Comparison of ENCODE assay signal across 2 cellular contexts in the genomic region with DNA sequence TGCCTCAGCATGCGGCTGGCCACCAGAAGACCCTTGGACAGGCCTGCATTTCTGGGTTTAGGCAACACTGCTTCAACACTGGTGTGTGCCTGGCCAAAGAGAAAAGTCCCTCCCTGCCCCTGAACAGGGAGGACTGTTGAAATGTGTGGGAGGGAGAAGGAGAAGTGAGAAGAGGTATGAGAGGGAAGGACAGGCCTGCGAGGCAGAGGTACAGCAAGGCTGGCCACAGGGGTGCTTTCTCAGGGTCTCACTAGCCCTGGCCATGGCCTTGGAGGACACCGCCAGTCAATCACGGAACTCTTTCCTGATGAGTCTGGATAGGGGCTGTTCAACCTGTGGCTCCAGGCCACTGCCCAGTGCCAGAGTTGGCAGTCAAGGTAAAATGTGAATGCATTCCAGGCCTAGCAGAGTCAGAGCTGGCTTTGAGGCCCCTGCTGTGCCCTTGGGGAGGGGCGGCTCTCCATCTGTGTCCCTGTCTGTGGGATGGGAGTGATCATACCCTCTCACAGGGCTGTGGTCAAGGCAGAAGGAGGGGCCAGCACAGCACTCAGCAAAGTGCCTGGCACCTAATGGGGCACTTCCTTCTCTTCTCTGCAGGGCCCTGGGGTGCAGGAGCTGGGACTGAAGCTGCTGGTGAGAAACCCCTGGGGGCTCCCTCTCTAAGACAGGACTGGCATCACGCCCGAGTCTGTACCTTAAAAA.
TF ChIP-seq lines count a peak whose summit lies in the region.

No MANE protein-coding gene starts in this region.

TF ChIP-seq in HepG2, 621 proteins besides CTCF, POLR2A, EP300 and RAD21:
- TF ChIP-seq, protein P1, sequence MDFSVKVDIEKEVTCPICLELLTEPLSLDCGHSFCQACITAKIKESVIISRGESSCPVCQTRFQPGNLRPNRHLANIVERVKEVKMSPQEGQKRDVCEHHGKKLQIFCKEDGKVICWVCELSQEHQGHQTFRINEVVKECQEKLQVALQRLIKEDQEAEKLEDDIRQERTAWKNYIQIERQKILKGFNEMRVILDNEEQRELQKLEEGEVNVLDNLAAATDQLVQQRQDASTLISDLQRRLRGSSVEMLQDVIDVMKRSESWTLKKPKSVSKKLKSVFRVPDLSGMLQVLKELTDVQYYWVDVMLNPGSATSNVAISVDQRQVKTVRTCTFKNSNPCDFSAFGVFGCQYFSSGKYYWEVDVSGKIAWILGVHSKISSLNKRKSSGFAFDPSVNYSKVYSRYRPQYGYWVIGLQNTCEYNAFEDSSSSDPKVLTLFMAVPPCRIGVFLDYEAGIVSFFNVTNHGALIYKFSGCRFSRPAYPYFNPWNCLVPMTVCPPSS (IDR thresholded peaks at IDR 0.05): no peak
- peak; percentile 50 for TF ChIP-seq AGO2 (optimal IDR thresholded peaks at IDR 0.05; ENCODE audit: low read depth, low read length)
- TF ChIP-seq KLF9 (CRISPR knock-in tag; IDR thresholded peaks at IDR 0.05; ENCODE audit: low read depth): no peak
- TF ChIP-seq, protein P2, sequence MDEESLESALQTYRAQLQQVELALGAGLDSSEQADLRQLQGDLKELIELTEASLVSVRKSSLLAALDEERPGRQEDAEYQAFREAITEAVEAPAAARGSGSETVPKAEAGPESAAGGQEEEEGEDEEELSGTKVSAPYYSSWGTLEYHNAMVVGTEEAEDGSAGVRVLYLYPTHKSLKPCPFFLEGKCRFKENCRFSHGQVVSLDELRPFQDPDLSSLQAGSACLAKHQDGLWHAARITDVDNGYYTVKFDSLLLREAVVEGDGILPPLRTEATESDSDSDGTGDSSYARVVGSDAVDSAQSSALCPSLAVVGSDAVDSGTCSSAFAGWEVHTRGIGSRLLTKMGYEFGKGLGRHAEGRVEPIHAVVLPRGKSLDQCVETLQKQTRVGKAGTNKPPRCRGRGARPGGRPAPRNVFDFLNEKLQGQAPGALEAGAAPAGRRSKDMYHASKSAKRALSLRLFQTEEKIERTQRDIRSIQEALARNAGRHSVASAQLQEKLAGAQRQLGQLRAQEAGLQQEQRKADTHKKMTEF (CRISPR knock-in tag; IDR thresholded peaks at IDR 0.05): no peak
- TF ChIP-seq, protein P3, sequence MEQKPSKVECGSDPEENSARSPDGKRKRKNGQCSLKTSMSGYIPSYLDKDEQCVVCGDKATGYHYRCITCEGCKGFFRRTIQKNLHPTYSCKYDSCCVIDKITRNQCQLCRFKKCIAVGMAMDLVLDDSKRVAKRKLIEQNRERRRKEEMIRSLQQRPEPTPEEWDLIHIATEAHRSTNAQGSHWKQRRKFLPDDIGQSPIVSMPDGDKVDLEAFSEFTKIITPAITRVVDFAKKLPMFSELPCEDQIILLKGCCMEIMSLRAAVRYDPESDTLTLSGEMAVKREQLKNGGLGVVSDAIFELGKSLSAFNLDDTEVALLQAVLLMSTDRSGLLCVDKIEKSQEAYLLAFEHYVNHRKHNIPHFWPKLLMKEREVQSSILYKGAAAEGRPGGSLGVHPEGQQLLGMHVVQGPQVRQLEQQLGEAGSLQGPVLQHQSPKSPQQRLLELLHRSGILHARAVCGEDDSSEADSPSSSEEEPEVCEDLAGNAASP (CRISPR knock-in tag; IDR thresholded peaks at IDR 0.05; ENCODE audit: borderline replicate concordance): no peak
- TF ChIP-seq PAWR (CRISPR knock-in tag; IDR thresholded peaks at IDR 0.05; ENCODE audit: borderline replicate concordance): no peak
- TF ChIP-seq, protein P4, sequence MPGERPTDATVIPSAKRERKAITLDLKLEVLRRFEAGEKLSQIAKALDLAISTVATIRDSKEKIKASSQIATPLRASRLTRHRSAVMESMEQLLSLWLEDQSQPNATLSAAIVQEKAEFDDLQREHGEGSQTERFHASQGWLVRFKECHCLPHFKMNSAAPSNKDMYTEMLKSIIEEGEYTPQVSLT (CRISPR knock-in tag; IDR thresholded peaks at IDR 0.05; ENCODE audit: borderline replicate concordance, low read depth): no peak
- no peak for TF ChIP-seq NFYB (CRISPR knock-in tag; IDR thresholded peaks at IDR 0.05)
- no peak for TF ChIP-seq ATF7-NPFF (CRISPR knock-in tag; IDR thresholded peaks at IDR 0.05; ENCODE audit: low read depth)
- TF ChIP-seq ZNF772 (CRISPR knock-in tag; IDR thresholded peaks at IDR 0.05): no peak
- TF ChIP-seq, protein P5, sequence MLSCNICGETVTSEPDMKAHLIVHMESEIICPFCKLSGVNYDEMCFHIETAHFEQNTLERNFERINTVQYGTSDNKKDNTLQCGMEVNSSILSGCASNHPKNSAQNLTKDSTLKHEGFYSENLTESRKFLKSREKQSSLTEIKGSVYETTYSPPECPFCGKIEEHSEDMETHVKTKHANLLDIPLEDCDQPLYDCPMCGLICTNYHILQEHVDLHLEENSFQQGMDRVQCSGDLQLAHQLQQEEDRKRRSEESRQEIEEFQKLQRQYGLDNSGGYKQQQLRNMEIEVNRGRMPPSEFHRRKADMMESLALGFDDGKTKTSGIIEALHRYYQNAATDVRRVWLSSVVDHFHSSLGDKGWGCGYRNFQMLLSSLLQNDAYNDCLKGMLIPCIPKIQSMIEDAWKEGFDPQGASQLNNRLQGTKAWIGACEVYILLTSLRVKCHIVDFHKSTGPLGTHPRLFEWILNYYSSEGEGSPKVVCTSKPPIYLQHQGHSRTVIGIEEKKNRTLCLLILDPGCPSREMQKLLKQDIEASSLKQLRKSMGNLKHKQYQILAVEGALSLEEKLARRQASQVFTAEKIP (CRISPR knock-in tag; IDR thresholded peaks at IDR 0.05; ENCODE audit: borderline replicate concordance): no peak
- no peak for TF ChIP-seq REXO4 (CRISPR knock-in tag; IDR thresholded peaks at IDR 0.05; ENCODE audit: borderline replicate concordance)
- no peak for TF ChIP-seq TCF7 (IDR thresholded peaks at IDR 0.05; ENCODE audit: low read depth)
- peak; percentile 18; the same call in 1 of the 2 replicates for TF ChIP-seq SP4 (CRISPR knock-in tag; IDR thresholded peaks at IDR 0.05)
- no peak for TF ChIP-seq FOXK1 (CRISPR knock-in tag; IDR thresholded peaks at IDR 0.05; ENCODE audit: borderline replicate concordance, low read depth)
- TF ChIP-seq ZNF615 (CRISPR knock-in tag; IDR thresholded peaks at IDR 0.05; ENCODE audit: borderline replicate concordance): no peak
- no peak for TF ChIP-seq FOXK2 (IDR thresholded peaks at IDR 0.05)
- TF ChIP-seq CENPT (CRISPR knock-in tag; IDR thresholded peaks at IDR 0.05; ENCODE audit: low read depth): 0 out of 2 replicates have a peak, but pooled peaks have one; percentile 36
- no peak for TF ChIP-seq ZNF530 (CRISPR knock-in tag; IDR thresholded peaks at IDR 0.05; ENCODE audit: low read depth)

TF ChIP-seq in H1, 55 proteins besides CTCF, POLR2A, EP300 and RAD21:
- TF ChIP-seq, protein P6, sequence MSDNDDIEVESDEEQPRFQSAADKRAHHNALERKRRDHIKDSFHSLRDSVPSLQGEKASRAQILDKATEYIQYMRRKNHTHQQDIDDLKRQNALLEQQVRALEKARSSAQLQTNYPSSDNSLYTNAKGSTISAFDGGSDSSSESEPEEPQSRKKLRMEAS (IDR thresholded peaks at IDR 0.05): no peak
- TF ChIP-seq SP4 (IDR thresholded peaks at IDR 0.05; ENCODE audit: low read length) (no peak), KDM5A (IDR thresholded peaks at IDR 0.05; ENCODE audit: low read length) (no peak), TEAD4 (IDR thresholded peaks at IDR 0.05; ENCODE audit: low read depth, low read length) (no peak), FOSL1 (IDR thresholded peaks at IDR 0.05; ENCODE audit: insufficient read depth, low read depth, low read length) (no peak), CHD1 (IDR thresholded peaks at IDR 0.05; ENCODE audit: low read depth, low read length) (no peak), SIX5 (IDR thresholded peaks at IDR 0.05; ENCODE audit: low read depth, low read length) (no peak), NANOG (IDR thresholded peaks at IDR 0.05; ENCODE audit: insufficient read depth, low read depth, low read length, poor library complexity, severe bottlenecking) (no peak), SRF (IDR thresholded peaks at IDR 0.05; ENCODE audit: low read depth, low read length) (no peak), CBX5 (IDR thresholded peaks at IDR 0.05; ENCODE audit: low read depth, low read length) (no peak), SAP30 (IDR thresholded peaks at IDR 0.05; ENCODE audit: insufficient read depth, insufficient replicate concordance, low read length) (no peak), CBX8 (IDR thresholded peaks at IDR 0.05; ENCODE audit: borderline replicate concordance, low read depth, low read length) (no peak), SUZ12 (IDR thresholded peaks at IDR 0.05; ENCODE audit: low read length) (no peak), RFX5 (IDR thresholded peaks at IDR 0.05; ENCODE audit: borderline replicate concordance, low read depth, low read length) (no peak), EZH2 (IDR thresholded peaks at IDR 0.05; ENCODE audit: low read depth, low read length, severe bottlenecking) (no peak)
- TF ChIP-seq, protein P7, sequence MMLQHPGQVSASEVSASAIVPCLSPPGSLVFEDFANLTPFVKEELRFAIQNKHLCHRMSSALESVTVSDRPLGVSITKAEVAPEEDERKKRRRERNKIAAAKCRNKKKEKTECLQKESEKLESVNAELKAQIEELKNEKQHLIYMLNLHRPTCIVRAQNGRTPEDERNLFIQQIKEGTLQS (IDR thresholded peaks at IDR 0.05; ENCODE audit: insufficient read depth, low read depth, low read length): no peak
